Comparison of ENCODE assay signal across 12 cellular contexts in genomic region chr4:26372076-26372475, GRCh38. TPM values are rescaled to one million over a fixed set of nuclear protein-coding genes. Genes with fewer than 3 reads are reported as not detected.
A peak's percentile ranks its signal among the peaks of the same experiment; 100 is the strongest.
DNase-seq lines count a peak whose midpoint lies in the region; ATAC-seq, FAIRE-seq and TF ChIP-seq lines count a peak whose summit lies in the region.
"Had no signal": no experiment of that assay in that cellular context is flagged by ENCODE, and none has a peak within 500 bp of the region (broad histone marks: within the 10 kb centered on the region; RNA-seq: fewer than 3 reads in every experiment).

No MANE protein-coding gene starts in this region.

- no peak for DNase-seq in A673 (ENCODE audit: low spot score)
- no peak for DNase-seq in GM18507 (ENCODE audit: extremely low spot score, insufficient read length, low read depth)
- peak; percentile 18 for DNase-seq in mesendoderm
- DNase-seq in omental fat pad (ENCODE audit: low spot score) = no peak
- DNase-seq in GM23248 = no peak
- DNase-seq: aorta, esophagus squamous epithelium, left colon, WERI-Rb-1 had no signal

- no peaks in the 10 kb centered on the region for H3K9me2 ChIP-seq in GM23248 (ENCODE audit: insufficient read depth)

- H3K4me2 ChIP-seq in mesendoderm (ENCODE audit: low read length) (no peak overlapping the region), GM23248 (ENCODE audit: unreplicated experiment) (no peak overlapping the region)

- POLR2A ChIA-PET in A673 (lab: Charles Lee; ENCODE audit: low non-redundant PET) = no interaction called here

- H3K79me2 ChIP-seq in mesendoderm (ENCODE audit: control insufficient read depth, insufficient read depth, low read length) (peaks cover 47% of the 10 kb centered on the region), GM23248 (ENCODE audit: insufficient read depth) (peaks cover 100% of the 10 kb centered on the region)

- H3K9me3 ChIP-seq in A673 (ENCODE audit: low read depth, low read length, poor library complexity, severe bottlenecking) = no peaks in the 10 kb centered on the region
- no peaks in the 10 kb centered on the region for H3K9me3 ChIP-seq in GM23248 (ENCODE audit: low read depth)
- H3K9me3 ChIP-seq: esophagus squamous epithelium, tibial nerve had no signal

- peak; percentile 35 for FAIRE-seq in GM18507 (lab: Jason Lieb, UNC)

- no peak overlapping the region for H3K4ac ChIP-seq in mesendoderm (ENCODE audit: low read depth, low read length)

- CTCF ChIA-PET in A673 (lab: Charles Lee) = no interaction called here

- intact Hi-C loops in A673 (cut with micrococcal nuclease; ENCODE audit: unreplicated experiment) = no loop called here

- in situ Hi-C loops in GM23248 (cut with MboI) = no loop called here

- H2BK120ac ChIP-seq in mesendoderm (ENCODE audit: low read depth, low read length) = no peak overlapping the region

- BruUV-seq in A673 (replicated peaks; lab: Mats Ljungman, UMichigan) = no TSS peak

- ATAC-seq in SK-N-SH treated with all-trans-retinoic acid at 6 μM for 48 hours (peak; percentile 21; the same call in 1 of the 3 replicates), omental fat pad (ENCODE audit: low FRiP score) (no peak), GM19395 (IDR thresholded peaks at IDR 0.05; ENCODE audit: unreplicated experiment) (no peak)

- H2BK5ac ChIP-seq in mesendoderm (ENCODE audit: low read length) = no peak overlapping the region

- H3K56ac ChIP-seq in mesendoderm (ENCODE audit: low read length) = no peak overlapping the region

- H3K4me3 ChIP-seq in A673 (ENCODE audit: low read depth, low read length, poor library complexity, severe bottlenecking) = no peak overlapping the region
- H3K4me3 ChIP-seq in mesendoderm (ENCODE audit: low read length) = no peak overlapping the region
- no peak overlapping the region for H3K4me3 ChIP-seq in GM23248
- H3K4me3 ChIP-seq: esophagus squamous epithelium, tibial nerve had no signal

- H3F3A ChIP-seq in GM23248 (ENCODE audit: insufficient read depth) = peaks cover 16% of the 10 kb centered on the region; the same call in 1 of the 2 replicates

- no peak overlapping the region for H2BK15ac ChIP-seq in mesendoderm (replicated peaks; ENCODE audit: low read depth)

- peak overlapping the region; percentile 27 for H3K27ac ChIP-seq in A673 (ENCODE audit: low read depth, low read length, poor library complexity, severe bottlenecking)
- H3K27ac ChIP-seq in mesendoderm (ENCODE audit: low read depth, low read length) = no peak overlapping the region
- no peak overlapping the region for H3K27ac ChIP-seq in GM23248
- H3K27ac ChIP-seq: esophagus squamous epithelium, tibial nerve, WERI-Rb-1 had no signal

- H3K18ac ChIP-seq in mesendoderm (ENCODE audit: low read length) = no peak overlapping the region

- H3K36me3 ChIP-seq in A673 (ENCODE audit: insufficient read depth, low read length, poor library complexity, severe bottlenecking) (no peaks in the 10 kb centered on the region), mesendoderm (ENCODE audit: control insufficient read depth, insufficient read depth, low read length) (no peaks in the 10 kb centered on the region), GM23248 (ENCODE audit: low read depth) (no peaks in the 10 kb centered on the region)
- H3K36me3 ChIP-seq: esophagus squamous epithelium had no signal

- peaks cover 56% of the 10 kb centered on the region for H4K20me1 ChIP-seq in GM23248 (ENCODE audit: insufficient read depth)

- H3K4me1 ChIP-seq in A673 (ENCODE audit: insufficient read depth, low read length, poor library complexity, severe bottlenecking) (peaks cover 45% of the 10 kb centered on the region), mesendoderm (ENCODE audit: control insufficient read depth, low read depth, low read length) (peaks cover 4% of the 10 kb centered on the region), GM23248 (ENCODE audit: insufficient read depth) (peaks cover 22% of the 10 kb centered on the region)

- no peak overlapping the region for H3K23ac ChIP-seq in mesendoderm (ENCODE audit: low read length)

- H3K9ac ChIP-seq in mesendoderm (ENCODE audit: low read length) = no peak overlapping the region
- H3K9ac ChIP-seq in GM23248 = no peak overlapping the region

- no peak overlapping the region for H4K8ac ChIP-seq in mesendoderm (ENCODE audit: low read depth, low read length)

- peaks cover 8% of the 10 kb centered on the region for H3K79me1 ChIP-seq in mesendoderm (ENCODE audit: low read length)

- no peak overlapping the region for H2AFZ ChIP-seq in GM23248

- no peak overlapping the region for H4K5ac ChIP-seq in mesendoderm (ENCODE audit: low read length)

- no CpG with 5 or more reads among the region's 3 CpGs for WGBS in mesendoderm (ENCODE audit: extremely low coverage, insufficient coverage, low lambda C conversion rate)
- WGBS in GM23248 (ENCODE audit: low coverage in 1 of 2, low lambda C conversion rate in 2 of 2, missing lambda C conversion rate in 2 of 2), 2 experiments = 96 to 99% methylated on average over 3 of the region's 3 CpGs

- TF ChIP-seq CTCF in A673 (conservative IDR thresholded peaks at IDR 0.05; ENCODE audit: low read depth, low read length) (no peak), omental fat pad (IDR thresholded peaks at IDR 0.05) (no peak)

- H2AK5ac ChIP-seq in mesendoderm (ENCODE audit: low read length) = no peak overlapping the region

- no peaks in the 10 kb centered on the region for H3K27me3 ChIP-seq in A673 (replicated peaks; ENCODE audit: insufficient read depth, low read depth, low read length, poor library complexity)
- H3K27me3 ChIP-seq in mesendoderm (ENCODE audit: insufficient read depth, low read length, poor library complexity) = no peaks in the 10 kb centered on the region
- H3K27me3 ChIP-seq in GM23248 (replicated peaks; ENCODE audit: insufficient read depth) = no peaks in the 10 kb centered on the region
- H3K27me3 ChIP-seq: esophagus squamous epithelium, tibial nerve had no signal

TF ChIP-seq in SK-N-SH treated with all-trans-retinoic acid at 6 μM for 48 hours, 23 proteins besides CTCF, POLR2A, EP300 and RAD21 (continues in another document):
- TF ChIP-seq POU6F1 (CRISPR knock-in tag; IDR thresholded peaks at IDR 0.05; ENCODE audit: borderline replicate concordance, low read depth) = no peak
- TF ChIP-seq GLIS3 (CRISPR knock-in tag; IDR thresholded peaks at IDR 0.05) = no peak
- TF ChIP-seq TCF4 (CRISPR knock-in tag; IDR thresholded peaks at IDR 0.05; ENCODE audit: borderline replicate concordance) = no peak
- TF ChIP-seq PPARA (CRISPR knock-in tag; IDR thresholded peaks at IDR 0.05; ENCODE audit: borderline replicate concordance) = no peak
- no peak for TF ChIP-seq ZC3H10 (CRISPR knock-in tag; IDR thresholded peaks at IDR 0.05)
- TF ChIP-seq CSDC2 (CRISPR knock-in tag; IDR thresholded peaks at IDR 0.05) = no peak
- TF ChIP-seq, protein P1, sequence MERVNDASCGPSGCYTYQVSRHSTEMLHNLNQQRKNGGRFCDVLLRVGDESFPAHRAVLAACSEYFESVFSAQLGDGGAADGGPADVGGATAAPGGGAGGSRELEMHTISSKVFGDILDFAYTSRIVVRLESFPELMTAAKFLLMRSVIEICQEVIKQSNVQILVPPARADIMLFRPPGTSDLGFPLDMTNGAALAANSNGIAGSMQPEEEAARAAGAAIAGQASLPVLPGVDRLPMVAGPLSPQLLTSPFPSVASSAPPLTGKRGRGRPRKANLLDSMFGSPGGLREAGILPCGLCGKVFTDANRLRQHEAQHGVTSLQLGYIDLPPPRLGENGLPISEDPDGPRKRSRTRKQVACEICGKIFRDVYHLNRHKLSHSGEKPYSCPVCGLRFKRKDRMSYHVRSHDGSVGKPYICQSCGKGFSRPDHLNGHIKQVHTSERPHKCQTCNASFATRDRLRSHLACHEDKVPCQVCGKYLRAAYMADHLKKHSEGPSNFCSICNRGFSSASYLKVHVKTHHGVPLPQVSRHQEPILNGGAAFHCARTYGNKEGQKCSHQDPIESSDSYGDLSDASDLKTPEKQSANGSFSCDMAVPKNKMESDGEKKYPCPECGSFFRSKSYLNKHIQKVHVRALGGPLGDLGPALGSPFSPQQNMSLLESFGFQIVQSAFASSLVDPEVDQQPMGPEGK (CRISPR knock-in tag; IDR thresholded peaks at IDR 0.05; ENCODE audit: borderline replicate concordance) = no peak
- no peak for TF ChIP-seq ZNF8 (CRISPR knock-in tag; IDR thresholded peaks at IDR 0.05)
- no peak for TF ChIP-seq ESRRG (CRISPR knock-in tag; IDR thresholded peaks at IDR 0.05)
- no peak for TF ChIP-seq TOX (CRISPR knock-in tag; IDR thresholded peaks at IDR 0.05; ENCODE audit: borderline replicate concordance)
- no peak for TF ChIP-seq ARNTL (CRISPR knock-in tag; IDR thresholded peaks at IDR 0.05; ENCODE audit: borderline replicate concordance, low read depth)
- no peak for TF ChIP-seq BACH2 (CRISPR knock-in tag; IDR thresholded peaks at IDR 0.05; ENCODE audit: borderline replicate concordance)
- TF ChIP-seq ISL1 (CRISPR knock-in tag; IDR thresholded peaks at IDR 0.05) = no peak
- TF ChIP-seq ZFP30 (CRISPR knock-in tag; IDR thresholded peaks at IDR 0.05) = no peak
- TF ChIP-seq ZNF565 (CRISPR knock-in tag; conservative IDR thresholded peaks at IDR 0.05; ENCODE audit: low read depth) = no peak

RNA-seq across cellular contexts. Expression of gene RBPJ, which starts 51.3 kb away (rescaled TPM):
- total RNA-seq in A673 (2021) (59.8 and 65.3 TPM in 2 replicates), omental fat pad (100 to 1,000 TPM in 3 of 4 donors, 10 to 100 TPM in 1; 94.1 to 129 (median 113) TPM)
- polyA plus RNA-seq in mesendoderm (2013, experiment 1 of 2) = 77.2 TPM
- 77.5 TPM for polyA plus RNA-seq in mesendoderm (2013, experiment 2 of 2)
- total RNA-seq in GM23248 (2014; rRNA removed; shearing (Covaris generic)) = 70.7 and 75.8 TPM in 2 replicates
- 85.1 and 85.4 TPM in 2 replicates for polyA plus RNA-seq in GM23248 (2016; fragmentation: Nextera tagmentation; extraction: Ambion mirVana)
